ENCODE assay signal across 21 cellular contexts in the genomic region with DNA sequence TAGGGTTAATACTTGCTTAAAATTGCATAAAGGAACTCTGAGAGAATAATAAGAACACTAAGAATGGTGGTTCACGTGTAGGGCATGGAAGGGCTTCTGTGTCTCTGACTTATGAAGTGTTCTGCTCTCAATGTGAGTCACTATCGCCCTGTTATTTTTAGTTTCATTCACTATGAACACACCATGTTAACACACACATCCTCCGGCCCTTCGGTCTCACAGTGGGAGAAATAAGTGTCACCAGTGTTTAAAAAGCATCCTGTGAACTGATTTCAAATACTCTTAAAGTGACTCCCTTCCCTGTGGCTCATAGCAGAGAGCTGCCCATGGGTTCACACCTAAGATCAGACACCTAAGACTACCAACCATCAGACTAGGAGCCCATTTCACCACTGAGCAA. TPM values are rescaled to one million over a fixed set of nuclear protein-coding genes. Genes with fewer than 3 reads are reported as not detected.
A peak's percentile ranks its signal among the peaks of the same experiment; 100 is the strongest.
DNase-seq lines count a peak whose midpoint lies in the region; ATAC-seq, FAIRE-seq and TF ChIP-seq lines count a peak whose summit lies in the region.
"Had no signal": no experiment of that assay in that cellular context is flagged by ENCODE, and none has a peak within 500 bp of the region (broad histone marks: within the 10 kb centered on the region; RNA-seq: fewer than 3 reads in every experiment).

No MANE protein-coding gene starts in this region.

- H3K4me1 ChIP-seq in astrocyte (ENCODE audit: insufficient read depth, low read length) (peaks cover 2% of the 10 kb centered on the region), suprapubic skin (no peaks in the 10 kb centered on the region)

- no peaks in the 10 kb centered on the region for H3K9me3 ChIP-seq in astrocyte (ENCODE audit: insufficient read depth, low read depth, low read length)
- no peaks in the 10 kb centered on the region for H3K9me3 ChIP-seq in suprapubic skin
- H3K9me3 ChIP-seq: colonic mucosa had no signal

- TF ChIP-seq POLR2A in suprapubic skin (IDR thresholded peaks at IDR 0.05): no peak

- TF ChIP-seq EP300 in suprapubic skin (IDR thresholded peaks at IDR 0.05): no peak

- H4K20me1 ChIP-seq in astrocyte (ENCODE audit: insufficient read depth, low read length): no peaks in the 10 kb centered on the region

- H3K36me3 ChIP-seq in astrocyte (ENCODE audit: insufficient read depth, low read length): no peaks in the 10 kb centered on the region
- no peaks in the 10 kb centered on the region for H3K36me3 ChIP-seq in suprapubic skin
- H3K36me3 ChIP-seq: colonic mucosa had no signal

- TF ChIP-seq CTCF in astrocyte (IDR thresholded peaks at IDR 0.05; ENCODE audit: insufficient read depth, low read depth, low read length) (no peak), suprapubic skin (IDR thresholded peaks at IDR 0.05) (no peak)

- FAIRE-seq in astrocyte (lab: Jason Lieb, UNC): peak; percentile 5
- FAIRE-seq: islet of Langerhans had no signal

- peaks cover 2% of the 10 kb centered on the region for H3K9me3 Mint-ChIP-seq in astrocyte (ENCODE audit: unreplicated experiment)
- H3K9me3 Mint-ChIP-seq in stimulated activated naive B cell treated with anti-CD40 and anti-IgM and Interleukin-4, amounts not matched to agents 10 μg/mL and 1 μg/mL and 100 μg/mL, for 72 hours: no peaks in the 10 kb centered on the region
- H3K9me3 Mint-ChIP-seq: memory B cell had no signal

- no peak overlapping the region for H3K9ac ChIP-seq in astrocyte (ENCODE audit: low read length)

- H3K4me3 ChIP-seq in astrocyte (ENCODE audit: insufficient read depth, low read depth, low read length) (no peak overlapping the region), suprapubic skin (no peak overlapping the region)
- H3K4me3 ChIP-seq: colonic mucosa, skin epidermis had no signal

- peak; percentile 52 for ATAC-seq in GM18502 (IDR thresholded peaks at IDR 0.05; ENCODE audit: poor library complexity, unreplicated experiment)
- ATAC-seq in HG02885 (IDR thresholded peaks at IDR 0.05; ENCODE audit: poor library complexity, unreplicated experiment): peak; percentile 67
- no peak for ATAC-seq in HG02571 (IDR thresholded peaks at IDR 0.05; ENCODE audit: unreplicated experiment)
- no peak for ATAC-seq in stimulated activated naive B cell treated with anti-CD40 and anti-IgM and Interleukin-4, amounts not matched to agents 10 μg/mL and 1 μg/mL and 100 μg/mL, for 72 hours (replicated peaks)
- ATAC-seq: T-helper 17 cell had no signal

- H3K4me2 ChIP-seq in astrocyte (ENCODE audit: low read length): no peak overlapping the region

- H3K79me2 ChIP-seq in astrocyte (ENCODE audit: insufficient read depth, low read length): no peaks in the 10 kb centered on the region

- no peak overlapping the region for H3K27ac Mint-ChIP-seq in astrocyte (ENCODE audit: unreplicated experiment)
- H3K27ac Mint-ChIP-seq in stimulated activated naive B cell treated with anti-CD40 and anti-IgM and Interleukin-4, amounts not matched to agents 10 μg/mL and 1 μg/mL and 100 μg/mL, for 72 hours: no peak overlapping the region
- H3K27ac Mint-ChIP-seq: memory B cell, T-helper 17 cell had no signal

- H2AFZ ChIP-seq in astrocyte (ENCODE audit: low read depth, low read length): no peak overlapping the region

- no peak overlapping the region for H3K4me3 Mint-ChIP-seq in astrocyte (ENCODE audit: unreplicated experiment)
- no peak overlapping the region for H3K4me3 Mint-ChIP-seq in stimulated activated naive B cell treated with anti-CD40 and anti-IgM and Interleukin-4, amounts not matched to agents 10 μg/mL and 1 μg/mL and 100 μg/mL, for 72 hours
- H3K4me3 Mint-ChIP-seq: memory B cell, T-helper 17 cell had no signal

- H3K27ac ChIP-seq in astrocyte (ENCODE audit: low read depth, low read length) (no peak overlapping the region), suprapubic skin (no peak overlapping the region)
- H3K27ac ChIP-seq: colonic mucosa, skin epidermis had no signal

- peaks cover 5% of the 10 kb centered on the region for H3K36me3 Mint-ChIP-seq in astrocyte (ENCODE audit: low read depth, unreplicated experiment)
- H3K36me3 Mint-ChIP-seq in stimulated activated naive B cell treated with anti-CD40 and anti-IgM and Interleukin-4, amounts not matched to agents 10 μg/mL and 1 μg/mL and 100 μg/mL, for 72 hours: no peaks in the 10 kb centered on the region
- H3K36me3 Mint-ChIP-seq: memory B cell had no signal

- 74% methylated on average over 4 of the region's 4 CpGs for WGBS in suprapubic skin

- H3K27me3 Mint-ChIP-seq in astrocyte (ENCODE audit: low read depth, unreplicated experiment): no peaks in the 10 kb centered on the region
- H3K27me3 Mint-ChIP-seq in stimulated activated naive B cell treated with anti-CD40 and anti-IgM and Interleukin-4, amounts not matched to agents 10 μg/mL and 1 μg/mL and 100 μg/mL, for 72 hours: no peaks in the 10 kb centered on the region

- H3K4me1 Mint-ChIP-seq in astrocyte (ENCODE audit: low read depth, unreplicated experiment): peaks cover 5% of the 10 kb centered on the region
- H3K4me1 Mint-ChIP-seq in stimulated activated naive B cell treated with anti-CD40 and anti-IgM and Interleukin-4, amounts not matched to agents 10 μg/mL and 1 μg/mL and 100 μg/mL, for 72 hours: no peaks in the 10 kb centered on the region
- H3K4me1 Mint-ChIP-seq: memory B cell had no signal

- H3K27me3 ChIP-seq in astrocyte (ENCODE audit: insufficient read depth, low read length) (peaks cover 5% of the 10 kb centered on the region), suprapubic skin (no peaks in the 10 kb centered on the region)
- H3K27me3 ChIP-seq: colonic mucosa had no signal

- DNase-seq in AG08395 (ENCODE audit: low spot score) (peak; percentile 14), astrocyte (ENCODE audit: low read depth) (no peak), ecto neural progenitor cell (ENCODE audit: low spot score) (no peak), suprapubic skin (ENCODE audit: low spot score in 2 of 2) (no peak)
- no peak for DNase-seq in stimulated activated naive B cell treated with anti-CD40 and anti-IgM and Interleukin-4, amounts not matched to agents 10 μg/mL and 1 μg/mL and 100 μg/mL, for 72 hours
- DNase-seq: activated CD4-positive, alpha-beta T cell treated with anti-CD3 and anti-CD28 coated beads for 1 hour; amygdala; colonic mucosa; GF-D8; NCI-H1417; NCI-H2227 treated with DMSO at 0.1 percent for 48 hours; NK-92 treated with Interleukin-12 subunit alpha and Interleukin-12 subunit beta, amount 100 ng/mL, for 24 hours; stimulated activated naive CD4-positive, alpha-beta T cell; T-helper 17 cell had no signal

RNA-seq across cellular contexts. Expression of gene FGFBP2, which starts 33.8 kb away (rescaled TPM):
- not detected in 2 replicates for total RNA-seq in astrocyte
- 10 to 100 TPM in 2 of 4 donors, 1 to 10 TPM in 2; 3.9 to 52.0 (median 9.7) TPM for total RNA-seq in suprapubic skin

RNA-seq across cellular contexts. Expression of gene FGFBP1, which starts 58.2 kb away (rescaled TPM):
- total RNA-seq in astrocyte (not detected in 2 replicates), suprapubic skin (100 to 1,000 TPM in 2 of 4 donors, 10 to 100 TPM in 2; 28.7 to 178 (median 113) TPM)
- total RNA-seq: T-helper 17 cell, urinary bladder had no signal

Comparison
In these comparisons a context has a peak if more than half of its experiments do, and no peak if none do; other contexts are left out.
1. ATAC-seq: peak in GM18502 (single experiment) and HG02885 (single experiment); none in HG02571 (single experiment) and stimulated activated naive B cell treated with anti-CD40 and anti-IgM and Interleukin-4, amounts not matched to agents 10 μg/mL and 1 μg/mL and 100 μg/mL, for 72 hours (0 of 2).
2. RNA of gene FGFBP1, which starts 58.2 kb away (total RNA-seq): 28.7 to 178 TPM in suprapubic skin; not detected in astrocyte; every median in the first group is over 10 times any median in the second.